1 cellular context compared by ENCODE assay signal in the genomic region with DNA sequence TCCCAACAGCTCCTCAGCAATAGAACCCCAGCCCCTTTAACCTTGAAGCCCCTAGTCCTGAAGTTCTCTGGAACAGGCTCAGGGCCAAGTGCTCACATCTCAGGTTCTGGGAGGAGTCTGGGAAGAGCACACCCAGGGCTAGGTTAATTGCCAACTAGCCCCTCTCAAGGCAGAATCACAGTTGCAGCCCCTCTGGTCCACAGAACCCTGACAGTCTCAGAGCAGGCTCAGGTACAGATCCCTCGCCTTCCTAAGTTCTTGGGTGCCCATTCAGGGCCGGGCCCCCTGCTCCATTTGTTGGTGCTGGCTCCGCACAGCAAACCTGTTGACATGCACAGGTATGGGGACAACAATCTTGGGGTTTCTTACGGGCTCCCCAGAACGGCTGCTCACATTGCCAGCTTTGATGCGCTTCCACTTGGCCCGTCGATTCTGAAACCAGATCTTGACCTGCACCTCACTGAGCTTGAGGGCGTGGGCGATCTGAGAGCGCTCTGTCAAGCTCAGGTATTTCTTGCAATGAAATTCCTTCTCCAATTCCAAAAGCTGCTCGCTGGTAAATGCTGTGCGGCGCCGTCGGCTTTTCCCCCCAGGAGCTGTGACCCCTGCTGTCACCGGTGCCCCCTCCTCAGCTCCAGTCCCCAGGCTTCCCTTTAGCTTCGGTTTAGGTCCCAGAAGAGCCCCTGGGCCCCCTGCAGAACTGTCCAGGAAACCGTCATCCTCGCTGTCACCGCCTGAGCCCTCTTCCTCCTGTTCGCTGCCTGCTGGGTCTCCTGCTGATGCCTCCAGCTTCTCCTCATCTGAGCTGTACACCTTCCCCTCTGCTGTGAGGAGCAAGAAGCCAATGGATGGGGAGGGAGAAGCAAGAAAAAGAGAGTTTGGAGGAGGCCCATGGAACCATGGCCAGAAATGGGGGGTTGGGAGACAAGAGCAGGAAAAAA.
TF ChIP-seq lines count a peak whose summit lies in the region.

No MANE protein-coding gene starts in this region.

TF ChIP-seq in IMR-90, 13 proteins besides CTCF, POLR2A, EP300 and RAD21 (continued from another document):
- TF ChIP-seq RFX5 (IDR thresholded peaks at IDR 0.05; ENCODE audit: low read depth, low read length): no peak
- no peak for TF ChIP-seq MAFK (IDR thresholded peaks at IDR 0.05; ENCODE audit: low read depth, low read length)
TF ChIP-seq in IMR-90: peak in this region for 0.
